19 cellular contexts compared by ENCODE assay signal in genomic region chr14:69327507-69327906, GRCh38.
"Had no signal": no experiment of that assay in that cellular context is flagged by ENCODE, and none has a peak within 500 bp of the region (broad histone marks: within the 10 kb centered on the region; RNA-seq: fewer than 3 reads in every experiment).

No MANE protein-coding gene starts in this region.

- H3K4me3 ChIP-seq: body of pancreas, colonic mucosa, lung, prostate gland, right atrium auricular region, skin epidermis, upper lobe of left lung had no signal

- H3K4me3 Mint-ChIP-seq: activated B cell treated with CpG ODN at 0.5 μM for 24 hours; activated CD4-positive, alpha-beta memory T cell treated with anti-CD3 and anti-CD28 coated beads, Interleukin-2, amount 10 ng/mL, durations not matched to agents 7 days and 5 days; mesothelial cell of epicardium; stimulated activated naive CD8-positive, alpha-beta T cell treated with anti-CD3 and anti-CD28 coated beads, Interleukin-15, amount 100 ng/mL, for 72 hours; T-cell had no signal

- H3K36me3 Mint-ChIP-seq: T-cell had no signal

- DNase-seq: activated B cell treated with CpG ODN at 0.5 μM for 24 hours; activated CD4-positive, alpha-beta memory T cell treated with anti-CD3 and anti-CD28 coated beads, Interleukin-2, amount 10 ng/mL, durations not matched to agents 7 days and 5 days; activated CD4-positive, alpha-beta T cell treated with anti-CD3 and anti-CD28 coated beads for 4 hours; activated gamma-delta T cell treated with Interleukin-2 at 50 U/mL for 16 hours; central memory CD4-positive, alpha-beta T cell; colonic mucosa; kidney; stimulated activated CD4-positive, alpha-beta T cell treated with anti-CD3 and anti-CD28 coated beads, Interleukin-4, amount 100 ng/mL, for 1 hour; stimulated activated naive CD8-positive, alpha-beta T cell treated with anti-CD3 and anti-CD28 coated beads, Interleukin-15, amount 100 ng/mL, for 72 hours; upper lobe of left lung had no signal

- H3K27ac ChIP-seq: body of pancreas, colonic mucosa, prostate gland, right atrium auricular region, skin epidermis, upper lobe of left lung had no signal

- H3K36me3 ChIP-seq: colonic mucosa, prostate gland, upper lobe of left lung had no signal

- H3K9me3 Mint-ChIP-seq: activated B cell treated with CpG ODN at 0.5 μM for 24 hours; activated CD4-positive, alpha-beta memory T cell treated with anti-CD3 and anti-CD28 coated beads, Interleukin-2, amount 10 ng/mL, durations not matched to agents 7 days and 5 days; mesothelial cell of epicardium; stimulated activated naive CD8-positive, alpha-beta T cell treated with anti-CD3 and anti-CD28 coated beads, Interleukin-15, amount 100 ng/mL, for 72 hours; T-cell had no signal

- H3K27me3 Mint-ChIP-seq: activated CD4-positive, alpha-beta memory T cell treated with anti-CD3 and anti-CD28 coated beads, Interleukin-2, amount 10 ng/mL, durations not matched to agents 7 days and 5 days had no signal

- H3K27me3 ChIP-seq: body of pancreas, colonic mucosa, right atrium auricular region, upper lobe of left lung had no signal

- H3K4me1 Mint-ChIP-seq: activated B cell treated with CpG ODN at 0.5 μM for 24 hours; activated CD4-positive, alpha-beta memory T cell treated with anti-CD3 and anti-CD28 coated beads, Interleukin-2, amount 10 ng/mL, durations not matched to agents 7 days and 5 days; mesothelial cell of epicardium; stimulated activated naive CD8-positive, alpha-beta T cell treated with anti-CD3 and anti-CD28 coated beads, Interleukin-15, amount 100 ng/mL, for 72 hours; T-cell had no signal

- H3K27ac Mint-ChIP-seq: activated B cell treated with CpG ODN at 0.5 μM for 24 hours; activated CD4-positive, alpha-beta memory T cell treated with anti-CD3 and anti-CD28 coated beads, Interleukin-2, amount 10 ng/mL, durations not matched to agents 7 days and 5 days; mesothelial cell of epicardium; T-cell had no signal

- ATAC-seq: body of pancreas; left lobe of liver; SK-N-SH treated with all-trans-retinoic acid at 6 μM for 48 hours; stimulated activated naive CD8-positive, alpha-beta T cell treated with anti-CD3 and anti-CD28 coated beads, Interleukin-15, amount 100 ng/mL, for 72 hours; T-cell had no signal

- H3K9me3 ChIP-seq: body of pancreas, colonic mucosa, prostate gland, right atrium auricular region, upper lobe of left lung had no signal

- H3K4me1 ChIP-seq: body of pancreas, colonic mucosa, prostate gland, right atrium auricular region, upper lobe of left lung had no signal
